In the genomic region with DNA sequence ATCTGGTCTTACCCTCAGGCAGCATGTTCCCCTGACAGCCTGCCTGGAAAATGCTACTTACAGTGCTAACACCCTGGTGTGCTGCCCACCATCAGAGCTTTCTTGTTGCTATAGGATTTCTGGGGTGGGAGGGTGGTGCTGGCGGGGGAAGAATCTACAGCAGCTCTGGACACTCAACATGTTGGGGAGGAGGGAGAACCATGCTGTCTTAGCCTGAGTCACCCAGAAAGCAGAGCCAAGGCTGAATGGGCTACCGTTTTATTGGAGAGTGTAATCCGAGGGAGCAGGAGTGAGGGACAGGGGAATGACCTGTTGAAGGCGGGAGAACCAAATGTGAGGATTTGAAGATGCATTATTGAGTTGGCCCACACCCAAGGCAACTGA, we compare ENCODE assay signal across 1 cellular context.
TF ChIP-seq lines count a peak whose summit lies in the region.

No MANE protein-coding gene starts in this region.

TF ChIP-seq in HepG2, 621 proteins besides CTCF, POLR2A, EP300 and RAD21 (continued from another document):
- no peak for TF ChIP-seq NFKBIZ (CRISPR knock-in tag; IDR thresholded peaks at IDR 0.05)
- TF ChIP-seq ZNF33A (CRISPR knock-in tag; IDR thresholded peaks at IDR 0.05; ENCODE audit: borderline replicate concordance), result no peak
- TF ChIP-seq TRIM24 (CRISPR knock-in tag; IDR thresholded peaks at IDR 0.05), result no peak
- no peak for TF ChIP-seq JARID2 (CRISPR knock-in tag; IDR thresholded peaks at IDR 0.05; ENCODE audit: insufficient replicate concordance)
- TF ChIP-seq ZNF780A (CRISPR knock-in tag; IDR thresholded peaks at IDR 0.05), result no peak
- TF ChIP-seq KAT2B (IDR thresholded peaks at IDR 0.05; ENCODE audit: borderline replicate concordance, low read depth, low read length), result no peak
- TF ChIP-seq, protein P1, sequence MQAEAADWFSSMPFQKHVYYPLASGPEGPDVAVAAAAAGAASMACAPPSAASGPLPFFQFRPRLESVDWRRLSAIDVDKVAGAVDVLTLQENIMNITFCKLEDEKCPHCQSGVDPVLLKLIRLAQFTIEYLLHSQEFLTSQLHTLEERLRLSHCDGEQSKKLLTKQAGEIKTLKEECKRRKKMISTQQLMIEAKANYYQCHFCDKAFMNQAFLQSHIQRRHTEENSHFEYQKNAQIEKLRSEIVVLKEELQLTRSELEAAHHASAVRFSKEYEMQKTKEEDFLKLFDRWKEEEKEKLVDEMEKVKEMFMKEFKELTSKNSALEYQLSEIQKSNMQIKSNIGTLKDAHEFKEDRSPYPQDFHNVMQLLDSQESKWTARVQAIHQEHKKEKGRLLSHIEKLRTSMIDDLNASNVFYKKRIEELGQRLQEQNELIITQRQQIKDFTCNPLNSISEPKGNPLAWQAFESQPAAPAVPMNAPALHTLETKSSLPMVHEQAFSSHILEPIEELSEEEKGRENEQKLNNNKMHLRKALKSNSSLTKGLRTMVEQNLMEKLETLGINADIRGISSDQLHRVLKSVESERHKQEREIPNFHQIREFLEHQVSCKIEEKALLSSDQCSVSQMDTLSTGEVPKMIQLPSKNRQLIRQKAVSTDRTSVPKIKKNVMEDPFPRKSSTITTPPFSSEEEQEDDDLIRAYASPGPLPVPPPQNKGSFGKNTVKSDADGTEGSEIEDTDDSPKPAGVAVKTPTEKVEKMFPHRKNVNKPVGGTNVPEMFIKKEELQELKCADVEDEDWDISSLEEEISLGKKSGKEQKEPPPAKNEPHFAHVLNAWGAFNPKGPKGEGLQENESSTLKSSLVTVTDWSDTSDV (CRISPR knock-in tag; IDR thresholded peaks at IDR 0.05), result no peak
- TF ChIP-seq, protein P2, sequence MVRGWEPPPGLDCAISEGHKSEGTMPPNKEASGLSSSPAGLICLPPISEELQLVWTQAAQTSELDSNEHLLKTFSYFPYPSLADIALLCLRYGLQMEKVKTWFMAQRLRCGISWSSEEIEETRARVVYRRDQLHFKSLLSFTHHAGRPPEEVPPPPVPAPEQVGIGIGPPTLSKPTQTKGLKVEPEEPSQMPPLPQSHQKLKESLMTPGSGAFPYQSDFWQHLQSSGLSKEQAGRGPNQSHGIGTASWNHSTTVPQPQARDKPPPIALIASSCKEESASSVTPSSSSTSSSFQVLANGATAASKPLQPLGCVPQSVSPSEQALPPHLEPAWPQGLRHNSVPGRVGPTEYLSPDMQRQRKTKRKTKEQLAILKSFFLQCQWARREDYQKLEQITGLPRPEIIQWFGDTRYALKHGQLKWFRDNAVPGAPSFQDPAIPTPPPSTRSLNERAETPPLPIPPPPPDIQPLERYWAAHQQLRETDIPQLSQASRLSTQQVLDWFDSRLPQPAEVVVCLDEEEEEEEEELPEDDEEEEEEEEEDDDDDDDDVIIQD (CRISPR knock-in tag; IDR thresholded peaks at IDR 0.05; ENCODE audit: low read depth), result no peak
